ENCODE assay signal across 13 cellular contexts in genomic region chr1:161374373-161374772, GRCh38. TPM values are rescaled to one million over a fixed set of nuclear protein-coding genes. Genes with fewer than 3 reads are reported as not detected.
DNase-seq lines count a peak whose midpoint lies in the region; ATAC-seq, FAIRE-seq and TF ChIP-seq lines count a peak whose summit lies in the region.
"Had no signal": no experiment of that assay in that cellular context is flagged by ENCODE, and none has a peak within 500 bp of the region (broad histone marks: within the 10 kb centered on the region; RNA-seq: fewer than 3 reads in every experiment).

No MANE protein-coding gene starts in this region.

- FAIRE-seq in GM12878 (lab: Jason Lieb, UNC) = no peak
- FAIRE-seq: A204.1, GM18507 had no signal

- no peak overlapping the region for H3K4me3 Mint-ChIP-seq in neural crest cell
- no peak overlapping the region for H3K4me3 Mint-ChIP-seq in activated naive CD8-positive, alpha-beta T cell treated with anti-CD3 and anti-CD28 coated beads, Interleukin-2, amount 50 U/mL, for 24 hours
- H3K4me3 Mint-ChIP-seq: activated T-helper 17 cell treated with anti-CD3 and anti-CD28 coated beads, Interleukin-2, amount 50 U/mL, for 72 hours had no signal

- H3K4me2 ChIP-seq in Loucy (ENCODE audit: low read depth, low read length, poor library complexity, severe bottlenecking) (no peak overlapping the region), GM12878 (ENCODE audit: control insufficient read depth, insufficient read depth) (no peak overlapping the region)

- H3K4me1 ChIP-seq in Loucy (ENCODE audit: insufficient read depth, low read length, poor library complexity, severe bottlenecking) (no peaks in the 10 kb centered on the region), GM12878 (ENCODE audit: control insufficient read depth, insufficient read depth, low read length) (no peaks in the 10 kb centered on the region)

- no peak overlapping the region for H3K27ac ChIP-seq in GM12878 (ENCODE audit: control insufficient read depth, insufficient read depth)

- TF ChIP-seq EP300 in GM12878 (IDR thresholded peaks at IDR 0.05; ENCODE audit: borderline replicate concordance in 1 of 2, control insufficient read depth in 1 of 2, low read depth in 2 of 2, low read length in 2 of 2) = no peak

- DNase-seq in DMS 273 (lab: John Stamatoyannopoulos, UW; ENCODE audit: unreplicated experiment) (peak; percentile 48), DMS 273 treated with DMSO at 0.1 percent for 48 hours (lab: John Stamatoyannopoulos, UW) (no peak), GM12878 (ENCODE audit: low read depth, low spot score) (no peak), neural crest cell (ENCODE audit: low read depth, low spot score) (no peak)
- no peak for DNase-seq in activated naive CD8-positive, alpha-beta T cell treated with anti-CD3 and anti-CD28 coated beads, Interleukin-2, amount 50 U/mL, for 24 hours
- DNase-seq: effector memory CD4-positive, alpha-beta T cell; SW 1271 had no signal

- no peak for TF ChIP-seq POLR2A in GM12878 (IDR thresholded peaks at IDR 0.05; ENCODE audit: low read depth, low read length)

- SMC1A ChIA-PET in GM12878 (lab: Charles Lee; ENCODE audit: uncharacterized antibody, unreplicated experiment) = interaction anchor here (0.7 to 3.6 kb wide), 7 partner anchors 8 to 183 kb away, joined by 3 to 19 read pairs (median 4); partner anchors contain the start of gene TOMM40L

- BruUV-seq in GM12878 (replicated peaks; lab: Mats Ljungman, UMichigan) = no TSS peak

- H3K9me3 Mint-ChIP-seq in neural crest cell = no peaks in the 10 kb centered on the region
- no peaks in the 10 kb centered on the region for H3K9me3 Mint-ChIP-seq in activated naive CD8-positive, alpha-beta T cell treated with anti-CD3 and anti-CD28 coated beads, Interleukin-2, amount 50 U/mL, for 24 hours
- H3K9me3 Mint-ChIP-seq: activated T-helper 17 cell treated with anti-CD3 and anti-CD28 coated beads, Interleukin-2, amount 50 U/mL, for 72 hours had no signal

- H4K20me1 ChIP-seq in Loucy (ENCODE audit: insufficient read depth, low read length, poor library complexity, severe bottlenecking) = no peaks in the 10 kb centered on the region
- no peaks in the 10 kb centered on the region for H4K20me1 ChIP-seq in GM12878 (ENCODE audit: control insufficient read depth, insufficient read depth)

- RAD21 ChIA-PET in GM12878 (lab: Charles Lee; ENCODE audit: unreplicated experiment) = interaction anchor here (0.7 to 2.5 kb wide), 4 partner anchors 23 to 163 kb away, joined by 3 to 23 read pairs (median 4); partner anchors contain the start of gene TOMM40L

- no peak overlapping the region for H3K9ac ChIP-seq in Loucy (ENCODE audit: low read depth, low read length, poor library complexity, severe bottlenecking)
- H3K9ac ChIP-seq in GM12878 (ENCODE audit: control insufficient read depth, insufficient read depth, low read length) = no peak overlapping the region

- no peak overlapping the region for H2AFZ ChIP-seq in Loucy (ENCODE audit: low read length)
- H2AFZ ChIP-seq in GM12878 (ENCODE audit: control insufficient read depth, low read depth, low read length) = no peak overlapping the region

- no peaks in the 10 kb centered on the region for H3K4me1 Mint-ChIP-seq in neural crest cell
- peaks cover 3% of the 10 kb centered on the region for H3K4me1 Mint-ChIP-seq in activated naive CD8-positive, alpha-beta T cell treated with anti-CD3 and anti-CD28 coated beads, Interleukin-2, amount 50 U/mL, for 24 hours
- H3K4me1 Mint-ChIP-seq: activated T-helper 17 cell treated with anti-CD3 and anti-CD28 coated beads, Interleukin-2, amount 50 U/mL, for 72 hours had no signal

- no peaks in the 10 kb centered on the region for H3K36me3 Mint-ChIP-seq in neural crest cell (ENCODE audit: low read depth)
- no peaks in the 10 kb centered on the region for H3K36me3 Mint-ChIP-seq in activated naive CD8-positive, alpha-beta T cell treated with anti-CD3 and anti-CD28 coated beads, Interleukin-2, amount 50 U/mL, for 24 hours (ENCODE audit: low read depth)

- H3K27me3 ChIP-seq in Loucy (ENCODE audit: insufficient read depth, low read length, poor library complexity, severe bottlenecking) (no peaks in the 10 kb centered on the region), GM12878 (replicated peaks in 1 of 2; ENCODE audit: control insufficient read depth in 2 of 2, insufficient read depth in 2 of 2, low read length in 1 of 2) (no peaks in the 10 kb centered on the region)

- H3K27ac Mint-ChIP-seq in neural crest cell (ENCODE audit: unreplicated experiment) = no peak overlapping the region
- H3K27ac Mint-ChIP-seq in activated naive CD8-positive, alpha-beta T cell treated with anti-CD3 and anti-CD28 coated beads, Interleukin-2, amount 50 U/mL, for 24 hours = no peak overlapping the region
- H3K27ac Mint-ChIP-seq: activated T-helper 17 cell treated with anti-CD3 and anti-CD28 coated beads, Interleukin-2, amount 50 U/mL, for 72 hours had no signal

- H3F3A ChIP-seq in Loucy (ENCODE audit: low read depth) = no peaks in the 10 kb centered on the region

- peak; percentile 36; the same call in 1 of the 2 replicates for TF ChIP-seq RAD21 in GM12878 (IDR thresholded peaks at IDR 0.05; ENCODE audit: insufficient read depth, low read depth, low read length)

- H3K79me2 ChIP-seq in Loucy (ENCODE audit: insufficient read depth, low read length) (no peaks in the 10 kb centered on the region), GM12878 (ENCODE audit: control insufficient read depth, insufficient read depth, low read length) (no peaks in the 10 kb centered on the region)

- POLR2A ChIA-PET in GM12878 (lab: Charles Lee) = interaction anchor here (0.6 to 0.9 kb wide), 5 partner anchors 122 to 291 kb away, joined by 3 to 6 read pairs (median 4); no protein-coding TSS in a partner anchor

- no peaks in the 10 kb centered on the region for H3K36me3 ChIP-seq in Loucy (ENCODE audit: insufficient read depth, low read length)
- H3K36me3 ChIP-seq in GM12878 (ENCODE audit: control insufficient read depth in 2 of 2, insufficient read depth in 2 of 2, low read length in 1 of 2) = no peaks in the 10 kb centered on the region

- TF ChIP-seq CTCF in Loucy (conservative IDR thresholded peaks at IDR 0.05; ENCODE audit: low read length) (peak; percentile 40; the same call in 1 of the 2 replicates), GM12878 (IDR thresholded peaks at IDR 0.05 in 2 of 3, conservative IDR thresholded peaks at IDR 0.05 in 1 of 3; ENCODE audit: control insufficient read depth in 2 of 3, extremely low read depth in 1 of 3, insufficient read depth in 1 of 3, low read depth in 3 of 3, low read length in 3 of 3) (peak in 1 of 3 experiments; percentile 28; a peak in 2 of 6 replicates), neural crest cell (conservative IDR thresholded peaks at IDR 0.05) (peak; percentile 44)

- 46% methylated on average over 2 of the region's 2 CpGs for WGBS in GM12878 (ENCODE audit: insufficient coverage, insufficient replicate concordance, low lambda C conversion rate, missing lambda C conversion rate)

- CTCF ChIA-PET in GM12878 (lab: Yijun Ruan, JAX) = interaction anchor here (0.8 to 2.8 kb wide), 18 partner anchors 9 to 220 kb away, joined by 3 to 28 read pairs (median 4); partner anchors contain the start of genes NDUFS2 and TOMM40L

- H3K9me3 ChIP-seq in Loucy (ENCODE audit: insufficient read depth, low read depth, low read length) = no peaks in the 10 kb centered on the region
- no peaks in the 10 kb centered on the region for H3K9me3 ChIP-seq in GM12878 (replicated peaks; ENCODE audit: control insufficient read depth, insufficient read depth, low read length)

- no peaks in the 10 kb centered on the region for H3K9me2 ChIP-seq in Loucy (replicated peaks; ENCODE audit: low read depth, low read length)

- H3K4me3 ChIP-seq in Loucy (ENCODE audit: low read length, poor library complexity, severe bottlenecking) (no peak overlapping the region), GM12878 (no peak overlapping the region)

- intact Hi-C loops in GM12878 (cut with micrococcal nuclease; ENCODE audit: unreplicated experiment) = no loop called here

- in situ Hi-C loops in GM12878 (cut with MboI) = no loop called here

- no peak for ATAC-seq in GM12878
- ATAC-seq in activated naive CD8-positive, alpha-beta T cell treated with anti-CD3 and anti-CD28 coated beads, Interleukin-2, amount 50 U/mL, for 24 hours = no peak
- no peak for ATAC-seq in HG03280 (IDR thresholded peaks at IDR 0.05; ENCODE audit: unreplicated experiment)
- ATAC-seq in HG02885 (IDR thresholded peaks at IDR 0.05; ENCODE audit: poor library complexity, unreplicated experiment) = no peak
- ATAC-seq: activated T-helper 17 cell treated with anti-CD3 and anti-CD28 coated beads, Interleukin-2, amount 50 U/mL, for 72 hours had no signal

- H3K27me3 Mint-ChIP-seq in neural crest cell (ENCODE audit: low read depth) = no peaks in the 10 kb centered on the region
- no peaks in the 10 kb centered on the region for H3K27me3 Mint-ChIP-seq in activated naive CD8-positive, alpha-beta T cell treated with anti-CD3 and anti-CD28 coated beads, Interleukin-2, amount 50 U/mL, for 24 hours
- H3K27me3 Mint-ChIP-seq: activated T-helper 17 cell treated with anti-CD3 and anti-CD28 coated beads, Interleukin-2, amount 50 U/mL, for 72 hours had no signal

TF ChIP-seq in GM12878, 131 proteins besides CTCF, POLR2A, EP300 and RAD21 (continues in another document):
- TF ChIP-seq BMI1 (IDR thresholded peaks at IDR 0.05; ENCODE audit: borderline replicate concordance) = no peak
- no peak for TF ChIP-seq CREB1 (IDR thresholded peaks at IDR 0.05; ENCODE audit: low read depth)
- TF ChIP-seq ATF3 (IDR thresholded peaks at IDR 0.05; ENCODE audit: borderline replicate concordance, extremely low read depth, low read depth, low read length) = no peak

RNA-seq across cellular contexts. Expression of gene CFAP126, which starts 6.7 kb away (rescaled TPM):
- total RNA-seq in GM12878 (2013; cell fraction: nucleolus; rRNA removed) = not detected in 2 replicates
- total RNA-seq in GM12878 (2014; rRNA removed) (not detected in 2 replicates), GM12878 (2014; rRNA removed; fragmentation: Illumina TruSeq; extraction: Trizol) (not detected in 2 replicates), GM12878 (2021) (not detected in 2 replicates), neural crest cell (not detected in 2 replicates)
- not detected for polyA plus RNA-seq in GM12878 (2011; ENCODE audit: low read depth)
- polyA plus RNA-seq in GM12878 (2011; rRNA removed) (not detected in 2 replicates), GM12878 (2014; fragmentation: Illumina TruSeq; extraction: Trizol) (not detected in 2 replicates), GM12878 (2014; fragmentation: Nextera tagmentation; extraction: Ambion mirVana) (not detected), GM12878 (2014; rRNA removed) (not detected in 2 replicates), GM12878 (2016; fragmentation: Nextera tagmentation; extraction: Ambion mirVana) (not detected)
- not detected in 2 replicates for polyA plus RNA-seq in GM12878 (2011; cell fraction: cytosol; rRNA removed)
- polyA plus RNA-seq in GM12878 (2011; cell fraction: nucleus; rRNA removed) = not detected in 2 replicates
- polyA plus RNA-seq in GM12878 (2012) = not detected in 2 replicates
- polyA minus RNA-seq in GM12878 (2011; rRNA and poly(A)+ RNA removed) = not detected in 2 replicates
- not detected in 2 replicates for polyA minus RNA-seq in GM12878 (2011; cell fraction: cytosol; rRNA and poly(A)+ RNA removed)
- polyA minus RNA-seq in GM12878 (2011; cell fraction: nucleus; rRNA and poly(A)+ RNA removed) = not detected in 2 replicates
